In the genomic region with DNA sequence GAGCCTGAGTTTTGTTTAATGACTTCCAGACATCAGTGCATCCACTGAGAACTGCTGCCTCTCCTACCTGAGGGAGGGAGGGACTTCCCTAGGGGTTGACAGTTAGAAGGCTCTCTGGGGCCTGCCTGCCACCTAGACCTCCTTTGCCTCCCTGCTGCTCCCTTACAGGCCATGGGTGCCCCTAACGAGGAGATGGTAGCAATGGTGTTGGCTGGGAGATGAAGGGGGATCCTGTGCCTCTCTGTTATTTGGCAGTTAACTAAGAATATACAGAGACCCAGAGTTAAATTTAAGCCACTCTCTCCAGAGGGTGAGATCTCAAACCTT, we compare ENCODE assay signal across 23 cellular contexts.
DNase-seq lines count a peak whose midpoint lies in the region; ATAC-seq and TF ChIP-seq lines count a peak whose summit lies in the region.
"Had no signal": no experiment of that assay in that cellular context is flagged by ENCODE, and none has a peak within 500 bp of the region (broad histone marks: within the 10 kb centered on the region; RNA-seq: fewer than 3 reads in every experiment).

No MANE protein-coding gene starts in this region.

- no peak for TF ChIP-seq RAD21 in SK-N-SH (IDR thresholded peaks at IDR 0.05; ENCODE audit: low read length)

- peaks cover 7% of the 10 kb centered on the region for H3K9me3 Mint-ChIP-seq in type B pancreatic cell
- H3K9me3 Mint-ChIP-seq: activated naive CD4-positive, alpha-beta T cell treated with anti-CD3 and anti-CD28 coated beads, Interleukin-2, amount 10 ng/mL, durations not matched to agents 7 days and 5 days had no signal

- H3K27ac ChIP-seq in HEK293 (ENCODE audit: extremely low read depth, low read depth, low read length) (peak overlapping the region; percentile 47; the same call in 1 of the 2 replicates), SK-N-SH (ENCODE audit: low read depth in 2 of 2, low read length in 1 of 2) (peak overlapping the region in 1 of 2 experiments; percentile 8; a peak in 1 of 4 replicates), foreskin keratinocyte (no peak overlapping the region)
- H3K27ac ChIP-seq: adrenal gland; BLaER1 treated with 17β-estradiol and CSF1 and Interleukin-3, amounts not matched to agents 10 nM and 100 nM; body of pancreas; gastroesophageal sphincter; GM23248; neural progenitor cell; Peyer's patch; tibial artery had no signal

- ATAC-seq in foreskin keratinocyte (peak; percentile 24), GM19324 (IDR thresholded peaks at IDR 0.05; ENCODE audit: low FRiP score, unreplicated experiment) (no peak), HG03175 (IDR thresholded peaks at IDR 0.05; ENCODE audit: unreplicated experiment) (no peak)

- TF ChIP-seq CTCF in HEK293 (tag by site-specific recombination; IDR thresholded peaks at IDR 0.05) (no peak), SK-N-SH (IDR thresholded peaks at IDR 0.05) (no peak), foreskin keratinocyte (conservative IDR thresholded peaks at IDR 0.05) (no peak), type B pancreatic cell (conservative IDR thresholded peaks at IDR 0.05) (no peak)

- H3K79me2 ChIP-seq in SK-N-SH (ENCODE audit: insufficient read depth) = no peaks in the 10 kb centered on the region

- 13% methylated on average over 1 of the region's 1 CpG for WGBS in SK-N-SH (ENCODE audit: low lambda C conversion rate)

- peak overlapping the region; percentile 9 for H3K27ac Mint-ChIP-seq in type B pancreatic cell
- H3K27ac Mint-ChIP-seq: activated CD4-positive, alpha-beta T cell treated with anti-CD3 and anti-CD28 coated beads for 36 hours; activated CD8-positive, alpha-beta T cell treated with anti-CD3 and anti-CD28 coated beads, Interleukin-2, amount 10 ng/mL, durations not matched to agents 7 days and 5 days; activated naive CD4-positive, alpha-beta T cell treated with anti-CD3 and anti-CD28 coated beads, Interleukin-2, amount 10 ng/mL, durations not matched to agents 7 days and 5 days; memory B cell; progenitor cell of endocrine pancreas had no signal

- no peak overlapping the region for H3K4me3 Mint-ChIP-seq in type B pancreatic cell
- H3K4me3 Mint-ChIP-seq: activated CD4-positive, alpha-beta T cell treated with anti-CD3 and anti-CD28 coated beads for 36 hours; activated CD8-positive, alpha-beta T cell treated with anti-CD3 and anti-CD28 coated beads, Interleukin-2, amount 10 ng/mL, durations not matched to agents 7 days and 5 days; activated naive CD4-positive, alpha-beta T cell treated with anti-CD3 and anti-CD28 coated beads, Interleukin-2, amount 10 ng/mL, durations not matched to agents 7 days and 5 days; immature natural killer cell; memory B cell; neural progenitor cell had no signal

- no peak overlapping the region for H3K9ac ChIP-seq in SK-N-SH
- H3K9ac ChIP-seq: BLaER1 treated with 17β-estradiol and CSF1 and Interleukin-3, amounts not matched to agents 10 nM and 100 nM; GM23248; neural progenitor cell had no signal

- no peaks in the 10 kb centered on the region for H3K36me3 ChIP-seq in HEK293 (ENCODE audit: control insufficient read depth in 2 of 2, insufficient read depth in 1 of 2, low read length in 2 of 2)
- H3K36me3 ChIP-seq in SK-N-SH (replicated peaks in 1 of 2; ENCODE audit: control insufficient read depth in 1 of 2, insufficient read depth in 2 of 2, low read length in 1 of 2) = no peaks in the 10 kb centered on the region
- H3K36me3 ChIP-seq: adrenal gland; BLaER1 treated with 17β-estradiol and CSF1 and Interleukin-3, amounts not matched to agents 10 nM and 100 nM; gastroesophageal sphincter; neural progenitor cell; Peyer's patch; spleen; tibial artery had no signal

- no peak overlapping the region for H3K4me2 ChIP-seq in SK-N-SH
- H3K4me2 ChIP-seq: neural progenitor cell had no signal

- H3K9me2 ChIP-seq in SK-N-SH = no peaks in the 10 kb centered on the region

- no peaks in the 10 kb centered on the region for H4K20me1 ChIP-seq in SK-N-SH (ENCODE audit: insufficient read depth)
- H4K20me1 ChIP-seq: BLaER1 treated with 17β-estradiol and CSF1 and Interleukin-3, amounts not matched to agents 10 nM and 100 nM had no signal

- H3K4me3 ChIP-seq in HEK293 (ENCODE audit: low read depth, low read length) (no peak overlapping the region), SK-N-SH (ENCODE audit: low read depth in 2 of 2, low read length in 1 of 2) (no peak overlapping the region)
- H3K4me3 ChIP-seq: adrenal gland; BLaER1 treated with 17β-estradiol and CSF1 and Interleukin-3, amounts not matched to agents 10 nM and 100 nM; body of pancreas; gastroesophageal sphincter; neural progenitor cell; Peyer's patch; spleen; tibial artery had no signal

- POLR2A ChIA-PET in HEK293 (lab: Yijun Ruan, JAX) = no interaction called here
- POLR2A ChIA-PET in SK-N-SH (lab: Yijun Ruan, JAX) = no interaction called here

- no peaks in the 10 kb centered on the region for H3K4me1 ChIP-seq in HEK293 (ENCODE audit: control insufficient read depth, insufficient read depth, low read length)
- H3K4me1 ChIP-seq in SK-N-SH (ENCODE audit: control insufficient read depth in 1 of 2, insufficient read depth in 2 of 2, low read depth in 1 of 2, low read length in 1 of 2) = peaks cover 9% of the 10 kb centered on the region in 2 experiments; a peak in 2 of 4 replicates
- H3K4me1 ChIP-seq in foreskin keratinocyte = no peaks in the 10 kb centered on the region
- H3K4me1 ChIP-seq: adrenal gland, Peyer's patch had no signal

- DNase-seq in SK-N-SH (peak; percentile 28), foreskin keratinocyte (no peak), type B pancreatic cell (ENCODE audit: extremely low spot score, unreplicated experiment) (no peak), NCI-H1092 treated with DMSO at 0.1 percent for 48 hours (lab: John Stamatoyannopoulos, UW) (no peak), mesenteric fat pad (ENCODE audit: low spot score) (no peak)
- DNase-seq: spleen had no signal

- H3K27me3 Mint-ChIP-seq in type B pancreatic cell = peaks cover 15% of the 10 kb centered on the region

- CTCF ChIA-PET in HEK293 (lab: Yijun Ruan, JAX) (interaction anchor here (0.6 to 2.2 kb wide), 16 partner anchors 17 to 581 kb away, joined by 3 to 19 read pairs (median 3); no protein-coding TSS in a partner anchor), SK-N-SH (lab: Yijun Ruan, JAX) (interaction anchor here (0.6 to 4.1 kb wide), 33 partner anchors 9 to 560 kb away, joined by 3 to 31 read pairs (median 4); partner anchors contain the start of gene RAVER2)

- no peaks in the 10 kb centered on the region for H3F3A ChIP-seq in SK-N-SH (replicated peaks; ENCODE audit: insufficient read depth)

- H3K36me3 Mint-ChIP-seq in type B pancreatic cell = peaks cover 4% of the 10 kb centered on the region
- H3K36me3 Mint-ChIP-seq: activated naive CD4-positive, alpha-beta T cell treated with anti-CD3 and anti-CD28 coated beads, Interleukin-2, amount 10 ng/mL, durations not matched to agents 7 days and 5 days; immature natural killer cell had no signal

- peaks cover 19% of the 10 kb centered on the region for H3K4me1 Mint-ChIP-seq in type B pancreatic cell (ENCODE audit: unreplicated experiment)
- H3K4me1 Mint-ChIP-seq: activated CD4-positive, alpha-beta T cell treated with anti-CD3 and anti-CD28 coated beads for 36 hours; activated naive CD4-positive, alpha-beta T cell treated with anti-CD3 and anti-CD28 coated beads, Interleukin-2, amount 10 ng/mL, durations not matched to agents 7 days and 5 days; immature natural killer cell; memory B cell had no signal

- TF ChIP-seq EP300 in SK-N-SH (IDR thresholded peaks at IDR 0.05; ENCODE audit: borderline replicate concordance in 1 of 2, low read depth in 1 of 2, low read length in 1 of 2) = no peak

- no peak overlapping the region for H2AFZ ChIP-seq in SK-N-SH (ENCODE audit: low read depth)
- H2AFZ ChIP-seq: neural progenitor cell had no signal

- H3K27me3 ChIP-seq in SK-N-SH (ENCODE audit: insufficient read depth) (no peaks in the 10 kb centered on the region; the same call in 1 of the 2 replicates), foreskin keratinocyte (no peaks in the 10 kb centered on the region)
- H3K27me3 ChIP-seq: adrenal gland; BLaER1 treated with 17β-estradiol and CSF1 and Interleukin-3, amounts not matched to agents 10 nM and 100 nM; body of pancreas; gastroesophageal sphincter; neural progenitor cell; Peyer's patch; spleen; tibial artery had no signal

- no peaks in the 10 kb centered on the region for H3K9me3 ChIP-seq in HEK293 (ENCODE audit: control insufficient read depth, insufficient read depth, low read depth, low read length)
- no peaks in the 10 kb centered on the region for H3K9me3 ChIP-seq in SK-N-SH
- H3K9me3 ChIP-seq: adrenal gland, body of pancreas, Peyer's patch, tibial artery had no signal

TF ChIP-seq in HEK293, 187 proteins besides CTCF, POLR2A, EP300 and RAD21 (continues in another document):
- no peak for TF ChIP-seq FEZF1 (tag by site-specific recombination; IDR thresholded peaks at IDR 0.05)
- TF ChIP-seq ZBTB48 (tag by site-specific recombination; IDR thresholded peaks at IDR 0.05) = peak; percentile 48; the same call in 1 of the 2 replicates

TF ChIP-seq in SK-N-SH, 30 proteins besides CTCF, POLR2A, EP300 and RAD21:
- TF ChIP-seq SMC3 (IDR thresholded peaks at IDR 0.05; ENCODE audit: low read depth, low read length) (no peak), YY1 (IDR thresholded peaks at IDR 0.05; ENCODE audit: low read depth) (no peak), RFX5 (IDR thresholded peaks at IDR 0.05; ENCODE audit: low read length) (no peak), EZH2phosphoT487 (IDR thresholded peaks at IDR 0.05; ENCODE audit: borderline replicate concordance, low read depth) (no peak), TCF12 (IDR thresholded peaks at IDR 0.05) (no peak), FOXM1 (IDR thresholded peaks at IDR 0.05; ENCODE audit: low read depth) (no peak)
- TF ChIP-seq, protein P1, sequence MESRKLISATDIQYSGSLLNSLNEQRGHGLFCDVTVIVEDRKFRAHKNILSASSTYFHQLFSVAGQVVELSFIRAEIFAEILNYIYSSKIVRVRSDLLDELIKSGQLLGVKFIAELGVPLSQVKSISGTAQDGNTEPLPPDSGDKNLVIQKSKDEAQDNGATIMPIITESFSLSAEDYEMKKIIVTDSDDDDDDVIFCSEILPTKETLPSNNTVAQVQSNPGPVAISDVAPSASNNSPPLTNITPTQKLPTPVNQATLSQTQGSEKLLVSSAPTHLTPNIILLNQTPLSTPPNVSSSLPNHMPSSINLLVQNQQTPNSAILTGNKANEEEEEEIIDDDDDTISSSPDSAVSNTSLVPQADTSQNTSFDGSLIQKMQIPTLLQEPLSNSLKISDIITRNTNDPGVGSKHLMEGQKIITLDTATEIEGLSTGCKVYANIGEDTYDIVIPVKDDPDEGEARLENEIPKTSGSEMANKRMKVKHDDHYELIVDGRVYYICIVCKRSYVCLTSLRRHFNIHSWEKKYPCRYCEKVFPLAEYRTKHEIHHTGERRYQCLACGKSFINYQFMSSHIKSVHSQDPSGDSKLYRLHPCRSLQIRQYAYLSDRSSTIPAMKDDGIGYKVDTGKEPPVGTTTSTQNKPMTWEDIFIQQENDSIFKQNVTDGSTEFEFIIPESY (IDR thresholded peaks at IDR 0.05; ENCODE audit: borderline replicate concordance, low read depth) = no peak
